14 cellular contexts compared by ENCODE assay signal in genomic region chr3:13348100-13348499, GRCh38.
DNase-seq lines count a peak whose midpoint lies in the region; ATAC-seq and TF ChIP-seq lines count a peak whose summit lies in the region.
"Had no signal": no experiment of that assay in that cellular context is flagged by ENCODE, and none has a peak within 500 bp of the region (broad histone marks: within the 10 kb centered on the region; RNA-seq: fewer than 3 reads in every experiment).

No MANE protein-coding gene starts in this region.

- H3K4me2 ChIP-seq in SK-N-SH, result no peak overlapping the region

- no peak for TF ChIP-seq CTCF in SK-N-SH (IDR thresholded peaks at IDR 0.05)

- no peak overlapping the region for H3K27ac ChIP-seq in SK-N-SH (ENCODE audit: low read depth in 2 of 2, low read length in 1 of 2)
- H3K27ac ChIP-seq: esophagus muscularis mucosa, ovary had no signal

- no peak for TF ChIP-seq RAD21 in SK-N-SH (IDR thresholded peaks at IDR 0.05; ENCODE audit: low read length)

- CTCF ChIA-PET in SK-N-SH (lab: Yijun Ruan, JAX), result interaction anchor here (1.4 kb wide), 1 partner anchor 303 kb away, joined by 3 read pairs; no protein-coding TSS in a partner anchor

- no peak overlapping the region for H3K9ac ChIP-seq in SK-N-SH

- peaks cover 77% of the 10 kb centered on the region for H3K36me3 Mint-ChIP-seq in stimulated activated naive CD8-positive, alpha-beta T cell treated with anti-CD3 and anti-CD28 coated beads, Interleukin-15, Interleukin-2, amounts not matched to agents 100 ng/mL and 50 ng/mL, for 24 hours (ENCODE audit: low read depth)
- peaks cover 96% of the 10 kb centered on the region for H3K36me3 Mint-ChIP-seq in activated T-helper 17 cell treated with anti-CD3 and anti-CD28 coated beads, Interleukin-2, amount 50 U/mL, for 72 hours (ENCODE audit: low read depth)

- no peak overlapping the region for H2AFZ ChIP-seq in SK-N-SH (ENCODE audit: low read depth)

- no peaks in the 10 kb centered on the region for H3K36me3 ChIP-seq in SK-N-SH (replicated peaks in 1 of 2; ENCODE audit: control insufficient read depth in 1 of 2, insufficient read depth in 2 of 2, low read length in 1 of 2)
- H3K36me3 ChIP-seq: ovary had no signal

- no peak for ATAC-seq in stimulated activated naive CD8-positive, alpha-beta T cell treated with anti-CD3 and anti-CD28 coated beads, Interleukin-15, amount 100 ng/mL, for 72 hours
- no peak for ATAC-seq in activated T-helper 17 cell treated with anti-CD3 and anti-CD28 coated beads, Interleukin-2, amount 50 U/mL, for 72 hours (replicated peaks)
- no peak for ATAC-seq in GM21529 (IDR thresholded peaks at IDR 0.05; ENCODE audit: unreplicated experiment)
- ATAC-seq in GM21528 (IDR thresholded peaks at IDR 0.05; ENCODE audit: low FRiP score, unreplicated experiment), result no peak
- ATAC-seq: stimulated activated naive CD8-positive, alpha-beta T cell treated with anti-CD3 and anti-CD28 coated beads, Interleukin-15, Interleukin-2, amounts not matched to agents 100 U/mL and 50 U/mL, for 24 hours had no signal

- no peaks in the 10 kb centered on the region; the same call in 1 of the 2 replicates for H3K27me3 ChIP-seq in SK-N-SH (ENCODE audit: insufficient read depth)
- H3K27me3 ChIP-seq: esophagus muscularis mucosa, ovary had no signal

- no peaks in the 10 kb centered on the region for H3K27me3 Mint-ChIP-seq in stimulated activated naive CD8-positive, alpha-beta T cell treated with anti-CD3 and anti-CD28 coated beads, Interleukin-15, Interleukin-2, amounts not matched to agents 100 ng/mL and 50 ng/mL, for 24 hours
- H3K27me3 Mint-ChIP-seq in stimulated activated naive CD8-positive, alpha-beta T cell treated with anti-CD3 and anti-CD28 coated beads, Interleukin-15, amount 100 ng/mL, for 72 hours, result no peaks in the 10 kb centered on the region
- no peaks in the 10 kb centered on the region for H3K27me3 Mint-ChIP-seq in activated T-helper 17 cell treated with anti-CD3 and anti-CD28 coated beads, Interleukin-2, amount 50 U/mL, for 72 hours

- DNase-seq in stimulated activated naive CD8-positive, alpha-beta T cell treated with anti-CD3 and anti-CD28 coated beads, Interleukin-15, amount 100 ng/mL, for 72 hours, result no peak
- no peak for DNase-seq in SK-N-SH
- no peak for DNase-seq in DMS 273 (lab: John Stamatoyannopoulos, UW; ENCODE audit: unreplicated experiment)
- DNase-seq: DMS 273 treated with DMSO at 0.1 percent for 48 hours; kidney glomerular epithelial cell; NCI-H2081 treated with DMSO at 0.1 percent for 48 hours; ovary; stimulated activated naive CD8-positive, alpha-beta T cell treated with anti-CD3 and anti-CD28 coated beads, Interleukin-15, Interleukin-2, amounts not matched to agents 100 U/mL and 50 U/mL, for 24 hours had no signal

- no peak for TF ChIP-seq EP300 in SK-N-SH (IDR thresholded peaks at IDR 0.05; ENCODE audit: borderline replicate concordance in 1 of 2, low read depth in 1 of 2, low read length in 1 of 2)

- no peaks in the 10 kb centered on the region; a peak in 1 of 4 replicates for H3K4me1 ChIP-seq in SK-N-SH (ENCODE audit: control insufficient read depth in 1 of 2, insufficient read depth in 2 of 2, low read depth in 1 of 2, low read length in 1 of 2)

- 60% methylated on average over 3 of the region's 3 CpGs for WGBS in SK-N-SH (ENCODE audit: low lambda C conversion rate)

- no peak overlapping the region for H3K4me3 Mint-ChIP-seq in stimulated activated naive CD8-positive, alpha-beta T cell treated with anti-CD3 and anti-CD28 coated beads, Interleukin-15, Interleukin-2, amounts not matched to agents 100 ng/mL and 50 ng/mL, for 24 hours
- no peak overlapping the region for H3K4me3 Mint-ChIP-seq in stimulated activated naive CD8-positive, alpha-beta T cell treated with anti-CD3 and anti-CD28 coated beads, Interleukin-15, amount 100 ng/mL, for 72 hours
- peak overlapping the region; percentile 45 for H3K4me3 Mint-ChIP-seq in activated T-helper 17 cell treated with anti-CD3 and anti-CD28 coated beads, Interleukin-2, amount 50 U/mL, for 72 hours

- no peaks in the 10 kb centered on the region for H3K9me2 ChIP-seq in SK-N-SH

- peaks cover 64% of the 10 kb centered on the region for H3K4me1 Mint-ChIP-seq in stimulated activated naive CD8-positive, alpha-beta T cell treated with anti-CD3 and anti-CD28 coated beads, Interleukin-15, Interleukin-2, amounts not matched to agents 100 ng/mL and 50 ng/mL, for 24 hours (ENCODE audit: low read depth)
- H3K4me1 Mint-ChIP-seq in stimulated activated naive CD8-positive, alpha-beta T cell treated with anti-CD3 and anti-CD28 coated beads, Interleukin-15, amount 100 ng/mL, for 72 hours, result peaks cover 64% of the 10 kb centered on the region
- peaks cover 30% of the 10 kb centered on the region for H3K4me1 Mint-ChIP-seq in activated T-helper 17 cell treated with anti-CD3 and anti-CD28 coated beads, Interleukin-2, amount 50 U/mL, for 72 hours

- no peaks in the 10 kb centered on the region for H3K79me2 ChIP-seq in SK-N-SH (ENCODE audit: insufficient read depth)

- no peaks in the 10 kb centered on the region for H3K9me3 ChIP-seq in iPS-18c (ENCODE audit: control insufficient read depth, insufficient read depth, low read length)
- H3K9me3 ChIP-seq in SK-N-SH, result no peaks in the 10 kb centered on the region
- H3K9me3 ChIP-seq: esophagus muscularis mucosa, ovary had no signal

- no peaks in the 10 kb centered on the region for H4K20me1 ChIP-seq in SK-N-SH (ENCODE audit: insufficient read depth)

- POLR2A ChIA-PET in SK-N-SH (lab: Yijun Ruan, JAX), result no interaction called here

- H3K9me3 Mint-ChIP-seq in stimulated activated naive CD8-positive, alpha-beta T cell treated with anti-CD3 and anti-CD28 coated beads, Interleukin-15, Interleukin-2, amounts not matched to agents 100 ng/mL and 50 ng/mL, for 24 hours, result no peaks in the 10 kb centered on the region
- no peaks in the 10 kb centered on the region for H3K9me3 Mint-ChIP-seq in stimulated activated naive CD8-positive, alpha-beta T cell treated with anti-CD3 and anti-CD28 coated beads, Interleukin-15, amount 100 ng/mL, for 72 hours
- H3K9me3 Mint-ChIP-seq in activated T-helper 17 cell treated with anti-CD3 and anti-CD28 coated beads, Interleukin-2, amount 50 U/mL, for 72 hours, result no peaks in the 10 kb centered on the region

- H3K27ac Mint-ChIP-seq in stimulated activated naive CD8-positive, alpha-beta T cell treated with anti-CD3 and anti-CD28 coated beads, Interleukin-15, Interleukin-2, amounts not matched to agents 100 ng/mL and 50 ng/mL, for 24 hours, result peak overlapping the region; percentile 52
- H3K27ac Mint-ChIP-seq in stimulated activated naive CD8-positive, alpha-beta T cell treated with anti-CD3 and anti-CD28 coated beads, Interleukin-15, amount 100 ng/mL, for 72 hours, result peak overlapping the region in 1 of 2 donors; percentile 52
- peak overlapping the region; percentile 67 for H3K27ac Mint-ChIP-seq in activated T-helper 17 cell treated with anti-CD3 and anti-CD28 coated beads, Interleukin-2, amount 50 U/mL, for 72 hours

- H3K4me3 ChIP-seq in iPS-18c (ENCODE audit: insufficient read depth, low read depth, low read length) (peak overlapping the region; percentile 16), SK-N-SH (ENCODE audit: low read depth in 2 of 2, low read length in 1 of 2) (no peak overlapping the region)
- H3K4me3 ChIP-seq: esophagus muscularis mucosa, ovary had no signal

- no peaks in the 10 kb centered on the region for H3F3A ChIP-seq in SK-N-SH (replicated peaks; ENCODE audit: insufficient read depth)

TF ChIP-seq in SK-N-SH, 30 proteins besides CTCF, POLR2A, EP300 and RAD21:
- TF ChIP-seq MAX (IDR thresholded peaks at IDR 0.05; ENCODE audit: low read depth) (no peak), CHD2 (IDR thresholded peaks at IDR 0.05; ENCODE audit: low read length, partially characterized antibody) (no peak)
